Comparison of ENCODE assay signal across 10 cellular contexts in genomic region chr16:21638573-21638975, GRCh38. TPM values are rescaled to one million over a fixed set of nuclear protein-coding genes. Genes with fewer than 3 reads are reported as not detected.
DNase-seq lines count a peak whose midpoint lies in the region; ATAC-seq and TF ChIP-seq lines count a peak whose summit lies in the region.
"Had no signal": no experiment of that assay in that cellular context is flagged by ENCODE, and none has a peak within 500 bp of the region (broad histone marks: within the 10 kb centered on the region; RNA-seq: fewer than 3 reads in every experiment).

No MANE protein-coding gene starts in this region.

- no peak overlapping the region for H4K8ac ChIP-seq in mesenchymal stem cell (ENCODE audit: low read length)

- no peak overlapping the region for H2BK120ac ChIP-seq in mesenchymal stem cell (ENCODE audit: low read depth, low read length)

- H3K79me1 ChIP-seq in mesenchymal stem cell (replicated peaks; ENCODE audit: low read length, poor library complexity, severe bottlenecking), result peaks cover 28% of the 10 kb centered on the region

- no peak overlapping the region for H2BK5ac ChIP-seq in mesenchymal stem cell (ENCODE audit: low read depth, low read length, poor library complexity, severe bottlenecking)

- H3K27ac ChIP-seq in mesenchymal stem cell (ENCODE audit: low read length, poor library complexity, severe bottlenecking) (no peak overlapping the region), left lung (peak overlapping the region in 1 of 2 donors; percentile 37)

- no peak overlapping the region for H3K4me2 ChIP-seq in mesenchymal stem cell (ENCODE audit: low read length, poor library complexity, severe bottlenecking)

- H3K14ac ChIP-seq in mesenchymal stem cell (ENCODE audit: low read length in 2 of 2), result no peak overlapping the region

- no peak overlapping the region for H3K23ac ChIP-seq in mesenchymal stem cell (ENCODE audit: low read length in 2 of 2)

- H3K9me3 ChIP-seq in mesenchymal stem cell (ENCODE audit: control insufficient read depth, low read length), result no peaks in the 10 kb centered on the region
- H3K9me3 ChIP-seq in left lung, result no peaks in the 10 kb centered on the region

- intact Hi-C loops in left lung (cut with DNase I), result no loop called here

- no peak overlapping the region for H4K91ac ChIP-seq in mesenchymal stem cell (ENCODE audit: low read length)

- no peaks in the 10 kb centered on the region for H3K27me3 ChIP-seq in mesenchymal stem cell (ENCODE audit: control insufficient read depth in 1 of 2, insufficient read depth in 1 of 2, low read length in 2 of 2)
- H3K27me3 ChIP-seq in left lung, result no peaks in the 10 kb centered on the region

- no peak overlapping the region for H2AK5ac ChIP-seq in mesenchymal stem cell (ENCODE audit: low read length, severe bottlenecking)

- no peak overlapping the region for H2BK15ac ChIP-seq in mesenchymal stem cell (ENCODE audit: low read depth, poor library complexity, severe bottlenecking)

- no peak overlapping the region for H3K4me3 ChIP-seq in mesenchymal stem cell (ENCODE audit: insufficient read depth in 1 of 2, low read depth in 1 of 2, low read length in 2 of 2)
- no peak overlapping the region for H3K4me3 ChIP-seq in left lung
- H3K4me3 ChIP-seq: skin epidermis had no signal

- H3K36me3 ChIP-seq in mesenchymal stem cell (ENCODE audit: control insufficient read depth in 1 of 2, insufficient read depth in 2 of 2, low read depth in 1 of 2, low read length in 2 of 2) (peaks cover 16 to 30% of the 10 kb centered on the region in 2 experiments), left lung (peaks cover 0 to 71% of the 10 kb centered on the region in 2 donors)

- peak overlapping the region; percentile 53 for H3K9ac ChIP-seq in mesenchymal stem cell (ENCODE audit: low read length)

- peaks cover 3% of the 10 kb centered on the region for H3K4me1 ChIP-seq in mesenchymal stem cell (ENCODE audit: control insufficient read depth, insufficient read depth, low read depth, low read length)
- H3K4me1 ChIP-seq in left lung, result peaks cover 0 to 51% of the 10 kb centered on the region in 2 donors

- WGBS in mesenchymal stem cell, result 8% methylated on average over 2 of the region's 4 CpGs

- no peak for TF ChIP-seq CTCF in left lung (IDR thresholded peaks at IDR 0.05)

- ATAC-seq in left lung (no peak), GM18511 (IDR thresholded peaks at IDR 0.05; ENCODE audit: unreplicated experiment) (no peak), GM19035 (IDR thresholded peaks at IDR 0.05; ENCODE audit: unreplicated experiment) (no peak)

- peak overlapping the region in 1 of 2 experiments; percentile 59 for H3K18ac ChIP-seq in mesenchymal stem cell (ENCODE audit: low read depth in 1 of 2, low read length in 2 of 2)

- H3K4ac ChIP-seq in mesenchymal stem cell (ENCODE audit: low read depth in 1 of 2, low read length in 2 of 2), result no peak overlapping the region

- H2BK12ac ChIP-seq in mesenchymal stem cell (ENCODE audit: low read length in 2 of 2), result no peak overlapping the region

- peak; percentile 42 for DNase-seq in COLO829 (ENCODE audit: low spot score)
- DNase-seq in LHCN-M2 (ENCODE audit: low read depth), result peak; percentile 40
- DNase-seq in amniotic epithelial cell (ENCODE audit: low read depth), result peak; percentile 61
- peak; percentile 46 for DNase-seq in mesenchymal stem cell
- DNase-seq in left lung, result no peak
- DNase-seq in anterior cingulate cortex (lab: John Stamatoyannopoulos, UW), result no peak
- DNase-seq: NCI-H2081 treated with DMSO at 0.1 percent for 48 hours had no signal

- no peak overlapping the region for H2AFZ ChIP-seq in mesenchymal stem cell (ENCODE audit: low read depth, low read length)

RNA-seq across cellular contexts. Expression of gene IGSF6, which starts 13.8 kb away (rescaled TPM):
- total RNA-seq in LHCN-M2 (2014; rRNA removed) (not detected in 2 replicates), left lung (10 to 100 TPM; 50.7 to 65.4 TPM)
- polyA plus RNA-seq in LHCN-M2 (2012), result 0.17 TPM
- not detected for polyA plus RNA-seq in mesenchymal stem cell (2013, experiment 1 of 2)
- polyA plus RNA-seq in mesenchymal stem cell (2013, experiment 2 of 2), result not detected

RNA-seq across cellular contexts. Expression of gene OTOA, which starts 25.2 kb away (rescaled TPM):
- 0.06 TPM in 1 of 2 replicates, not detected in the other for total RNA-seq in LHCN-M2 (2014; rRNA removed)
- polyA plus RNA-seq in LHCN-M2 (2012), result not detected
- polyA plus RNA-seq in mesenchymal stem cell (2013, experiment 1 of 2), result 0.01 TPM
- 0.01 TPM for polyA plus RNA-seq in mesenchymal stem cell (2013, experiment 2 of 2)
- total RNA-seq in left lung, result 1 to 10 TPM in 1 of 2 donors, under 1 TPM in 1; 0.97 to 1.1 TPM

RNA-seq across cellular contexts. Expression of gene METTL9, which starts 39.2 kb away (rescaled TPM):
- total RNA-seq in LHCN-M2 (2014; rRNA removed) (190 and 216 TPM in 2 replicates), left lung (10 to 100 TPM; 93.7 to 99.3 TPM)
- 69.7 TPM for polyA plus RNA-seq in LHCN-M2 (2012)
- polyA plus RNA-seq in mesenchymal stem cell (2013, experiment 1 of 2), result 113 TPM
- polyA plus RNA-seq in mesenchymal stem cell (2013, experiment 2 of 2), result 117 TPM

Comparison
In these comparisons a context has a peak if more than half of its experiments do, and no peak if none do; other contexts are left out.
1. DNase-seq: peak in COLO829 (single experiment), LHCN-M2 (single experiment), amniotic epithelial cell (single experiment) and mesenchymal stem cell (single experiment); none in left lung (0 of 2) and anterior cingulate cortex (0 of 58).
2. RNA of gene IGSF6, which starts 13.8 kb away (total RNA-seq): 50.7 to 65.4 TPM in left lung; not detected in LHCN-M2; every median in the first group is over 10 times any median in the second.